Comparison of ENCODE assay signal across 17 cellular contexts in the genomic region with DNA sequence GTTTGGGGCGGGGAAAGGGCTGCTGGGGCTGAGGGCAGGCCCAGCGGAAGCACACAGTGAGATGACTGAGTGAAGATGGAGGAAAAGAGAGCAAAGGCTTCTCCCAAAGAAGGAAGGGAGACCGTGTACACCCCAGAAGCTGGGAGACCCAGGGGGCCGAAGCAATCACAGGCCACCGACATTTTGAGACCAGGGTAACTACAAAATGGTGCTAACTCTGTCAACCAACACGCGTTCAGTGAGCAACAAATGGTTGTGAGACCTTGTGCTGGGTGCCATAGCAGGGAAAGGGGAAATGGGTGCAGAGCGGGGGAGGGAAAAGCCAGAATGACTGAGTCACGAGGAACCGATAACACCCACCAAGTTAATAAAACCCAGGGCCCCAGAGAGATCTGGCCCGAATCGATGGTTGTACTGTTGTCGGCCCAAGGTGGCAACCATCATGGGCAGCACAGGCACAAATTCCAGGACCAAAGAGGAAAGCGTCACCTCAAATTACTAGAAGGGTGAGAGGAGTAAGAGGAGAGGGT.
"Had no signal": no experiment of that assay in that cellular context is flagged by ENCODE, and none has a peak within 500 bp of the region (broad histone marks: within the 10 kb centered on the region; RNA-seq: fewer than 3 reads in every experiment).

No MANE protein-coding gene starts in this region.

- H3K4me1 ChIP-seq: parathyroid adenoma, tibial nerve had no signal

- H3K4me3 Mint-ChIP-seq: activated CD4-positive, alpha-beta memory T cell treated with anti-CD3 and anti-CD28 coated beads for 36 hours; activated CD4-positive, alpha-beta T cell treated with anti-CD3 and anti-CD28 coated beads for 36 hours; activated naive CD8-positive, alpha-beta T cell treated with anti-CD3 and anti-CD28 coated beads, Interleukin-2, amount 10 ng/mL, durations not matched to agents 7 days and 5 days; activated T-helper 1 cell treated with anti-CD3 and anti-CD28 coated beads, Interleukin-12 subunit alpha, Interleukin-12 subunit beta, Interleukin-2, Interleukin-4 antibody, amounts not matched to agents 30 ng/mL and 10 ng/mL and 1 ng/mL, durations not matched to agents 14 hours and 24 hours and 36 hours; natural killer cell had no signal

- H2AFZ ChIP-seq: parathyroid adenoma had no signal

- H3K27ac ChIP-seq: parathyroid adenoma, tibial nerve had no signal

- H3K36me3 Mint-ChIP-seq: activated CD4-positive, alpha-beta memory T cell treated with anti-CD3 and anti-CD28 coated beads for 36 hours; activated naive CD8-positive, alpha-beta T cell treated with anti-CD3 and anti-CD28 coated beads, Interleukin-2, amount 10 ng/mL, durations not matched to agents 7 days and 5 days; natural killer cell had no signal

- H3K4me1 Mint-ChIP-seq: activated CD4-positive, alpha-beta T cell treated with anti-CD3 and anti-CD28 coated beads for 36 hours; activated naive CD8-positive, alpha-beta T cell treated with anti-CD3 and anti-CD28 coated beads, Interleukin-2, amount 10 ng/mL, durations not matched to agents 7 days and 5 days; natural killer cell had no signal

- H3K27ac Mint-ChIP-seq: activated CD4-positive, alpha-beta memory T cell treated with anti-CD3 and anti-CD28 coated beads for 36 hours; activated CD4-positive, alpha-beta T cell treated with anti-CD3 and anti-CD28 coated beads for 36 hours; activated naive CD8-positive, alpha-beta T cell treated with anti-CD3 and anti-CD28 coated beads, Interleukin-2, amount 10 ng/mL, durations not matched to agents 7 days and 5 days; activated T-helper 1 cell treated with anti-CD3 and anti-CD28 coated beads, Interleukin-12 subunit alpha, Interleukin-12 subunit beta, Interleukin-2, Interleukin-4 antibody, amounts not matched to agents 30 ng/mL and 10 ng/mL and 1 ng/mL, durations not matched to agents 14 hours and 24 hours and 36 hours; natural killer cell had no signal

- H3K4me3 ChIP-seq: lung, tibial nerve had no signal

- H3K27me3 Mint-ChIP-seq: activated CD4-positive, alpha-beta memory T cell treated with anti-CD3 and anti-CD28 coated beads for 36 hours; activated CD4-positive, alpha-beta T cell treated with anti-CD3 and anti-CD28 coated beads for 36 hours; activated naive CD8-positive, alpha-beta T cell treated with anti-CD3 and anti-CD28 coated beads, Interleukin-2, amount 10 ng/mL, durations not matched to agents 7 days and 5 days had no signal

- H3K9me3 Mint-ChIP-seq: activated CD4-positive, alpha-beta memory T cell treated with anti-CD3 and anti-CD28 coated beads for 36 hours; activated naive CD8-positive, alpha-beta T cell treated with anti-CD3 and anti-CD28 coated beads, Interleukin-2, amount 10 ng/mL, durations not matched to agents 7 days and 5 days; activated T-helper 1 cell treated with anti-CD3 and anti-CD28 coated beads, Interleukin-12 subunit alpha, Interleukin-12 subunit beta, Interleukin-2, Interleukin-4 antibody, amounts not matched to agents 30 ng/mL and 10 ng/mL and 1 ng/mL, durations not matched to agents 14 hours and 24 hours and 36 hours; natural killer cell had no signal

- H3K27me3 ChIP-seq: tibial nerve had no signal

- H3K9ac ChIP-seq: parathyroid adenoma had no signal

- H3K9me3 ChIP-seq: tibial nerve had no signal

- DNase-seq: activated CD4-positive, alpha-beta memory T cell treated with anti-CD3 and anti-CD28 coated beads for 36 hours; activated CD4-positive, alpha-beta T cell treated with anti-CD3 and anti-CD28 coated beads for 36 hours; activated gamma-delta T cell treated with Interleukin-2 at 50 U/mL for 16 hours; activated naive CD8-positive, alpha-beta T cell treated with anti-CD3 and anti-CD28 coated beads, Interleukin-2, amount 10 ng/mL, durations not matched to agents 7 days and 5 days; activated T-cell treated with anti-CD3 and anti-CD28 coated beads for 4 hours; cerebellar nuclear complex; effector CD8-positive, alpha-beta T cell; natural killer cell; stimulated activated CD4-positive, alpha-beta T cell treated with anti-CD3 and anti-CD28 coated beads, Interleukin-12 subunit alpha, Interleukin-12 subunit beta, amount 100 ng/mL, for 4 hours; stimulated activated CD4-positive, alpha-beta T cell treated with anti-CD3 and anti-CD28 coated beads, Interleukin-1b, Interleukin-23, amount 100 ng/mL, for 48 hours; stimulated activated CD8-positive, alpha-beta memory T cell treated with anti-CD3 and anti-CD28 coated beads, Interleukin-4, amount 100 ng/mL, for 48 hours; stimulated activated naive CD4-positive, alpha-beta T cell treated with Interleukin-2 at 50 U/mL for 16 hours; SW 1271 had no signal
